Comparison of ENCODE assay signal across 23 cellular contexts in the genomic region with DNA sequence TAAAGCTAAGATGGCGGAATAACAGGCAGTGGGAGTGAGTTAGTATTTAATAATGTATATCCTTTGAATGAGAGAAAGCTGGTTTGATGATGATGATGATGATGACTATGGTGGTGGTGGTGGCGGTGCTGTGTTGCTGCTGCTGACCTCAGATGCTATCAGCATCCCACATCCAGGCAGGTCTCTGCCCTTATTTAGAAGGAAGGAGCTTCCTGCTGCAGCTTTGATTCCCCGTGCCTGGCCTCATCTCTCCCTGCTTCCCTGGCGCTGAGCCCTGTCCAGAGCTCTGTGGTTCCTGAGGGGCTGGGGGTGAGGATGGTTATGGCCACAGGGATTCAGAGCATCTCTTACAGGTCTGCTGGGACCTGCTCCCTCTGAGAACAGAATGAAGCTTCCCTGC.
DNase-seq lines count a peak whose midpoint lies in the region; ATAC-seq lines count a peak whose summit lies in the region.
"Had no signal": no experiment of that assay in that cellular context is flagged by ENCODE, and none has a peak within 500 bp of the region (broad histone marks: within the 10 kb centered on the region; RNA-seq: fewer than 3 reads in every experiment).

No MANE protein-coding gene starts in this region.

- H3K27me3 Mint-ChIP-seq in activated naive CD4-positive, alpha-beta T cell treated with anti-CD3 and anti-CD28 coated beads, Interleukin-2, amount 10 ng/mL, durations not matched to agents 7 days and 5 days: peaks cover 6% of the 10 kb centered on the region
- no peaks in the 10 kb centered on the region for H3K27me3 Mint-ChIP-seq in activated T-helper 17 cell treated with anti-CD3 and anti-CD28 coated beads, Interleukin-2, amount 50 U/mL, for 72 hours
- H3K27me3 Mint-ChIP-seq in stimulated activated naive CD8-positive, alpha-beta T cell treated with anti-CD3 and anti-CD28 coated beads, Interleukin-15, amount 100 ng/mL, for 72 hours: no peaks in the 10 kb centered on the region
- H3K27me3 Mint-ChIP-seq: activated T-cell treated with anti-CD3 and anti-CD28 coated beads, Interleukin-2, amount 50 U/mL, for 24 hours had no signal

- CTCF ChIA-PET in activated naive CD4-positive, alpha-beta T cell treated with anti-CD3 and anti-CD28 coated beads, Interleukin-2, amount 10 ng/mL, durations not matched to agents 7 days and 5 days (lab: Charles Lee): no interaction called here

- DNase-seq in activated naive CD4-positive, alpha-beta T cell treated with anti-CD3 and anti-CD28 coated beads, Interleukin-2, amount 10 ng/mL, durations not matched to agents 7 days and 5 days: peak; percentile 50
- no peak for DNase-seq in activated naive CD4-positive, alpha-beta T cell treated with Interleukin-2 at 50 U/mL for 16 hours
- peak; percentile 14 for DNase-seq in Jurkat, Clone E6-1 (ENCODE audit: low read depth, low spot score)
- no peak for DNase-seq in stimulated activated naive CD8-positive, alpha-beta T cell treated with anti-CD3 and anti-CD28 coated beads, Interleukin-15, amount 100 ng/mL, for 72 hours
- DNase-seq in hippocampal formation (lab: John Stamatoyannopoulos, UW): no peak
- no peak for DNase-seq in NCI-H187 treated with DMSO at 0.1 percent for 48 hours (lab: John Stamatoyannopoulos, UW)
- DNase-seq: activated T-cell treated with anti-CD3 and anti-CD28 coated beads, Interleukin-2, amount 50 U/mL, for 24 hours; colonic mucosa; gastrocnemius medialis; hypothalamus; islet precursor cell; lower lobe of right lung; NCI-H526 treated with DMSO at 0.1 percent for 48 hours; SW 1271; testis had no signal

- H3K27ac Mint-ChIP-seq in activated naive CD4-positive, alpha-beta T cell treated with anti-CD3 and anti-CD28 coated beads, Interleukin-2, amount 10 ng/mL, durations not matched to agents 7 days and 5 days: no peak overlapping the region
- H3K27ac Mint-ChIP-seq in activated T-helper 17 cell treated with anti-CD3 and anti-CD28 coated beads, Interleukin-2, amount 50 U/mL, for 72 hours: no peak overlapping the region
- peak overlapping the region in 1 of 2 donors; percentile 15 for H3K27ac Mint-ChIP-seq in stimulated activated naive CD8-positive, alpha-beta T cell treated with anti-CD3 and anti-CD28 coated beads, Interleukin-15, amount 100 ng/mL, for 72 hours
- H3K27ac Mint-ChIP-seq: activated naive CD4-positive, alpha-beta T cell treated with anti-CD3 and anti-CD28 coated beads, Interleukin-2, amount 50 U/mL, for 72 hours; activated T-cell treated with anti-CD3 and anti-CD28 coated beads, Interleukin-2, amount 50 U/mL, for 24 hours; progenitor cell of endocrine pancreas had no signal

- ATAC-seq in activated T-helper 17 cell treated with anti-CD3 and anti-CD28 coated beads, Interleukin-2, amount 50 U/mL, for 72 hours (replicated peaks): peak; percentile 61
- ATAC-seq in stimulated activated naive CD8-positive, alpha-beta T cell treated with anti-CD3 and anti-CD28 coated beads, Interleukin-15, amount 100 ng/mL, for 72 hours: peak; percentile 53
- ATAC-seq in GM18858 (IDR thresholded peaks at IDR 0.05; ENCODE audit: unreplicated experiment): no peak
- ATAC-seq: gastrocnemius medialis, K562, lower lobe of right lung, Right ventricle myocardium inferior had no signal

- H3K4me3 ChIP-seq in Jurkat, Clone E6-1 (ENCODE audit: low read length): no peak overlapping the region
- H3K4me3 ChIP-seq: colonic mucosa, esophagus muscularis mucosa, gastrocnemius medialis, HAP-1, K562, lower lobe of right lung, testis had no signal

- H3K4me1 Mint-ChIP-seq in activated naive CD4-positive, alpha-beta T cell treated with anti-CD3 and anti-CD28 coated beads, Interleukin-2, amount 10 ng/mL, durations not matched to agents 7 days and 5 days: peaks cover 14% of the 10 kb centered on the region
- H3K4me1 Mint-ChIP-seq in activated T-helper 17 cell treated with anti-CD3 and anti-CD28 coated beads, Interleukin-2, amount 50 U/mL, for 72 hours: peaks cover 6% of the 10 kb centered on the region
- H3K4me1 Mint-ChIP-seq in stimulated activated naive CD8-positive, alpha-beta T cell treated with anti-CD3 and anti-CD28 coated beads, Interleukin-15, amount 100 ng/mL, for 72 hours: peaks cover 10% of the 10 kb centered on the region

- no peaks in the 10 kb centered on the region for H3K9me3 Mint-ChIP-seq in activated naive CD4-positive, alpha-beta T cell treated with anti-CD3 and anti-CD28 coated beads, Interleukin-2, amount 10 ng/mL, durations not matched to agents 7 days and 5 days
- H3K9me3 Mint-ChIP-seq in activated T-helper 17 cell treated with anti-CD3 and anti-CD28 coated beads, Interleukin-2, amount 50 U/mL, for 72 hours: no peaks in the 10 kb centered on the region
- no peaks in the 10 kb centered on the region for H3K9me3 Mint-ChIP-seq in stimulated activated naive CD8-positive, alpha-beta T cell treated with anti-CD3 and anti-CD28 coated beads, Interleukin-15, amount 100 ng/mL, for 72 hours
- H3K9me3 Mint-ChIP-seq: activated naive CD4-positive, alpha-beta T cell treated with anti-CD3 and anti-CD28 coated beads, Interleukin-2, amount 50 U/mL, for 72 hours; activated T-cell treated with anti-CD3 and anti-CD28 coated beads, Interleukin-2, amount 50 U/mL, for 24 hours had no signal

- no peak overlapping the region for H3K4me3 Mint-ChIP-seq in activated naive CD4-positive, alpha-beta T cell treated with anti-CD3 and anti-CD28 coated beads, Interleukin-2, amount 10 ng/mL, durations not matched to agents 7 days and 5 days
- H3K4me3 Mint-ChIP-seq in activated T-helper 17 cell treated with anti-CD3 and anti-CD28 coated beads, Interleukin-2, amount 50 U/mL, for 72 hours: no peak overlapping the region
- H3K4me3 Mint-ChIP-seq in stimulated activated naive CD8-positive, alpha-beta T cell treated with anti-CD3 and anti-CD28 coated beads, Interleukin-15, amount 100 ng/mL, for 72 hours: no peak overlapping the region
- H3K4me3 Mint-ChIP-seq: activated T-cell treated with anti-CD3 and anti-CD28 coated beads, Interleukin-2, amount 50 U/mL, for 24 hours had no signal

- H3K36me3 Mint-ChIP-seq in activated naive CD4-positive, alpha-beta T cell treated with anti-CD3 and anti-CD28 coated beads, Interleukin-2, amount 10 ng/mL, durations not matched to agents 7 days and 5 days: no peaks in the 10 kb centered on the region
- no peaks in the 10 kb centered on the region for H3K36me3 Mint-ChIP-seq in activated T-helper 17 cell treated with anti-CD3 and anti-CD28 coated beads, Interleukin-2, amount 50 U/mL, for 72 hours (ENCODE audit: low read depth)
- H3K36me3 Mint-ChIP-seq: activated naive CD4-positive, alpha-beta T cell treated with anti-CD3 and anti-CD28 coated beads, Interleukin-2, amount 50 U/mL, for 72 hours had no signal

Comparison
In these comparisons a context has a peak if more than half of its experiments do, and no peak if none do; other contexts are left out.
1. DNase-seq: peak in activated naive CD4-positive, alpha-beta T cell treated with anti-CD3 and anti-CD28 coated beads, Interleukin-2, amount 10 ng/mL, durations not matched to agents 7 days and 5 days (single experiment) and Jurkat, Clone E6-1 (single experiment); none in activated naive CD4-positive, alpha-beta T cell treated with Interleukin-2 at 50 U/mL for 16 hours (single experiment), stimulated activated naive CD8-positive, alpha-beta T cell treated with anti-CD3 and anti-CD28 coated beads, Interleukin-15, amount 100 ng/mL, for 72 hours (0 of 2), hippocampal formation (0 of 2) and NCI-H187 treated with DMSO at 0.1 percent for 48 hours (single experiment).